ENCODE assay signal across 18 cellular contexts in the genomic region with DNA sequence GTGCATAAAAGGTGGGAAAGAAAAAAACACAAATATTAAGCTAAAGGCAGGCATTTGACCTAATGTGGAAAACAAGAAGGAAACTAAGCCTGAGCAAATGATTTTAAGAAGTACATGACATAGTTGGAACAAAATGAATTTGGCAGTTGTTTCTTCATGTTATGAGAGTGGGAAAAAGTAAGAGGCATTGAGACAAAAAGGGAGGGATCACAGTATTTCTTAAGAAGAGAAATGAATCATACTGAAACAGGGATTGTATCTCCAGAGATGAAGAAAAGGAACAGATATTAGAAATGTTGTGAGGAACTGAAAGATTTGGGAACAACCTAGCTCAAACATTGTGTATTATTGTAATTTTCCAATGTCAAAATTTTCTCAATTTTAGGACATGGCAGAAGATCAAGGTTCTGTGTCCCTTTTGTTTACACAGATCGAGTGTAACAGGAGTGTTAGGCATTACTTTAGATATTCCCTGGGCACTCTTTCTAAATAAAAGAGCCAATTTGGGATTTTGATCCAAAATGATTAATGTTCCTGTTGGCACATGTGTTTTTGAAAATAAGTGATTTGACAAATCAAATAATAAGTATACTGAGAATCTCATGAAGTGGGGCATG.
DNase-seq lines count a peak whose midpoint lies in the region; ATAC-seq, FAIRE-seq and TF ChIP-seq lines count a peak whose summit lies in the region.
"Had no signal": no experiment of that assay in that cellular context is flagged by ENCODE, and none has a peak within 500 bp of the region (broad histone marks: within the 10 kb centered on the region; RNA-seq: fewer than 3 reads in every experiment).

No MANE protein-coding gene starts in this region.

- no peaks in the 10 kb centered on the region for H3K79me1 ChIP-seq in H1 (ENCODE audit: low read depth, low read length)

- H3K36me3 ChIP-seq in ACC112 (ENCODE audit: insufficient read depth, low read length): no peaks in the 10 kb centered on the region
- H3K36me3 ChIP-seq in H1 (ENCODE audit: control insufficient read depth in 2 of 4, insufficient read depth in 4 of 4, low read length in 3 of 4): no peaks in the 10 kb centered on the region
- no peaks in the 10 kb centered on the region for H3K36me3 ChIP-seq in keratinocyte (ENCODE audit: control insufficient read depth in 2 of 2, extremely low read depth in 1 of 2, insufficient read depth in 2 of 2, low read length in 2 of 2)
- H3K36me3 ChIP-seq in spleen: peaks cover 0 to 14% (median 0%) of the 10 kb centered on the region in 6 donors
- H3K36me3 ChIP-seq: WERI-Rb-1 had no signal

- CTCF ChIA-PET in H1 (lab: Charles Lee; ENCODE audit: partially characterized antibody): interaction anchor here (0.7 to 1.5 kb wide), 3 partner anchors 68 to 104 kb away, joined by 3 read pairs; partner anchors contain the start of gene CALCRL
- CTCF ChIA-PET in activated CD4-positive, alpha-beta T cell treated with anti-CD3 and anti-CD28 coated beads, Interleukin-2, amount 10 ng/mL, durations not matched to agents 7 days and 5 days (lab: Charles Lee): no interaction called here

- H3K4me1 Mint-ChIP-seq in activated CD4-positive, alpha-beta T cell treated with anti-CD3 and anti-CD28 coated beads, Interleukin-2, amount 10 ng/mL, durations not matched to agents 7 days and 5 days: no peaks in the 10 kb centered on the region
- no peaks in the 10 kb centered on the region for H3K4me1 Mint-ChIP-seq in activated T-cell treated with anti-CD3 and anti-CD28 coated beads, Interleukin-2, amount 50 U/mL, for 4 hours (ENCODE audit: low read depth)
- H3K4me1 Mint-ChIP-seq: IgD-negative memory B cell, naive B cell had no signal

- no peak overlapping the region for H3K18ac ChIP-seq in H1 (ENCODE audit: extremely low read depth, low read length)

- DNase-seq in NCI-H446 treated with DMSO at 0.1 percent for 48 hours (lab: John Stamatoyannopoulos, UW): peak; percentile 20
- DNase-seq in H1 (ENCODE audit: low read depth in 1 of 2, low spot score in 2 of 2): no peak
- no peak for DNase-seq in keratinocyte (ENCODE audit: low read depth, low spot score)
- no peak for DNase-seq in spleen
- DNase-seq in activated CD4-positive, alpha-beta T cell treated with anti-CD3 and anti-CD28 coated beads, Interleukin-2, amount 10 ng/mL, durations not matched to agents 7 days and 5 days: no peak
- DNase-seq in NCI-H1105 (lab: John Stamatoyannopoulos, UW): no peak
- no peak for DNase-seq in activated T-cell treated with anti-CD3 and anti-CD28 coated beads, Interleukin-2, amount 50 U/mL, for 4 hours
- DNase-seq: activated gamma-delta T cell treated with Interleukin-2 at 50 U/mL for 16 hours; Caco-2; hippocampal formation; naive B cell; NCI-H1092 treated with DMSO at 0.1 percent for 48 hours; stimulated activated CD8-positive, alpha-beta memory T cell treated with anti-CD3 and anti-CD28 coated beads, Interleukin-4, amount 100 ng/mL, for 48 hours; WERI-Rb-1 had no signal

- H3K23me2 ChIP-seq in H1 (ENCODE audit: low read depth, low read length): no peaks in the 10 kb centered on the region

- no peak overlapping the region for H3K27ac ChIP-seq in ACC112 (ENCODE audit: low read depth, low read length)
- H3K27ac ChIP-seq in H1 (ENCODE audit: low read depth, low read length): no peak overlapping the region
- H3K27ac ChIP-seq in keratinocyte (ENCODE audit: control insufficient read depth, insufficient read depth, low read length): no peak overlapping the region
- H3K27ac ChIP-seq in spleen: peak overlapping the region in 1 of 8 donors; percentile 30
- H3K27ac ChIP-seq: WERI-Rb-1 had no signal

- TF ChIP-seq POLR2A in H1 (IDR thresholded peaks at IDR 0.05; ENCODE audit: control extremely low read depth in 1 of 2, low read depth in 2 of 2, low read length in 2 of 2): no peak
- no peak for TF ChIP-seq POLR2A in spleen (IDR thresholded peaks at IDR 0.05)

- H3K4me3 ChIP-seq in ACC112 (ENCODE audit: low read depth, low read length): peak overlapping the region; percentile 31
- no peak overlapping the region for H3K4me3 ChIP-seq in H1 (ENCODE audit: extremely low read depth in 1 of 4, insufficient read depth in 2 of 4, low read depth in 3 of 4, low read length in 4 of 4)
- H3K4me3 ChIP-seq in keratinocyte (ENCODE audit: control insufficient read depth in 2 of 3, extremely low read depth in 1 of 3, insufficient read depth in 2 of 3, low read depth in 1 of 3, low read length in 3 of 3): no peak overlapping the region
- no peak overlapping the region for H3K4me3 ChIP-seq in spleen

- H3K4me1 ChIP-seq in ACC112 (ENCODE audit: control insufficient read depth, insufficient read depth, low read length, unreplicated experiment) (peaks cover 10% of the 10 kb centered on the region), H1 (replicated peaks in 1 of 4; ENCODE audit: control insufficient read depth in 3 of 4, insufficient read depth in 4 of 4, low read length in 3 of 4) (no peaks in the 10 kb centered on the region), keratinocyte (ENCODE audit: control insufficient read depth, extremely low read depth, insufficient read depth, low read length) (no peaks in the 10 kb centered on the region), spleen (no peaks in the 10 kb centered on the region)
- H3K4me1 ChIP-seq: Caco-2 had no signal

- H3K4ac ChIP-seq in H1 (replicated peaks; ENCODE audit: insufficient read length, low read depth, low read length): no peak overlapping the region

- H3K27me3 Mint-ChIP-seq in activated CD4-positive, alpha-beta T cell treated with anti-CD3 and anti-CD28 coated beads, Interleukin-2, amount 10 ng/mL, durations not matched to agents 7 days and 5 days: no peaks in the 10 kb centered on the region
- no peaks in the 10 kb centered on the region for H3K27me3 Mint-ChIP-seq in activated T-cell treated with anti-CD3 and anti-CD28 coated beads, Interleukin-2, amount 50 U/mL, for 4 hours (ENCODE audit: low read depth)
- H3K27me3 Mint-ChIP-seq: IgD-negative memory B cell, naive B cell had no signal

- intact Hi-C loops in spleen (cut with DNase I; ENCODE audit: low total_unique reads): no loop called here

- H2BK20ac ChIP-seq in H1 (ENCODE audit: low read length): no peak overlapping the region

- H3K9me1 ChIP-seq in keratinocyte (ENCODE audit: control insufficient read depth, extremely low read depth, insufficient read depth, low read length): no peaks in the 10 kb centered on the region

- no peak overlapping the region for H3K23ac ChIP-seq in H1 (ENCODE audit: insufficient read length)

- H3K9ac ChIP-seq in H1 (replicated peaks in 1 of 4; ENCODE audit: extremely low read depth in 1 of 4, low read depth in 3 of 4, low read length in 3 of 4): no peak overlapping the region
- H3K9ac ChIP-seq in keratinocyte (ENCODE audit: control insufficient read depth, extremely low read depth, insufficient read depth, low read length): no peak overlapping the region

- H3K4me2 ChIP-seq in H1 (ENCODE audit: insufficient read depth in 1 of 2, low read depth in 2 of 2, low read length in 2 of 2): no peak overlapping the region
- H3K4me2 ChIP-seq in keratinocyte (ENCODE audit: control insufficient read depth, extremely low read depth, insufficient read depth, low read depth, low read length): no peak overlapping the region

- H2BK120ac ChIP-seq in H1 (replicated peaks; ENCODE audit: low read depth, low read length): no peak overlapping the region

- H3K56ac ChIP-seq in H1 (replicated peaks; ENCODE audit: insufficient read length, low read depth, low read length): no peak overlapping the region

- TF ChIP-seq CTCF in H1 (IDR thresholded peaks at IDR 0.05; ENCODE audit: control extremely low read depth in 1 of 3, insufficient read depth in 1 of 3, low read depth in 1 of 3, low read length in 3 of 3) (no peak), keratinocyte (optimal IDR thresholded peaks at IDR 0.05 in 1 of 3, IDR thresholded peaks at IDR 0.05 in 1 of 3, conservative IDR thresholded peaks at IDR 0.05 in 1 of 3; ENCODE audit: extremely low read depth in 1 of 3, insufficient read depth in 2 of 3, low read length in 3 of 3) (no peak), spleen (IDR thresholded peaks at IDR 0.05 in 8 of 11, conservative IDR thresholded peaks at IDR 0.05 in 3 of 11) (no peak)

- no peak overlapping the region for H4K5ac ChIP-seq in H1 (ENCODE audit: insufficient read length, low read depth, low read length)

- no peak for ATAC-seq in activated T-cell treated with anti-CD3 and anti-CD28 coated beads, Interleukin-2, amount 50 U/mL, for 4 hours

- H2BK15ac ChIP-seq in H1 (ENCODE audit: low read length): no peak overlapping the region

- no peaks in the 10 kb centered on the region for H3K9me3 Mint-ChIP-seq in activated CD4-positive, alpha-beta T cell treated with anti-CD3 and anti-CD28 coated beads, Interleukin-2, amount 10 ng/mL, durations not matched to agents 7 days and 5 days
- peaks cover 9% of the 10 kb centered on the region for H3K9me3 Mint-ChIP-seq in activated T-cell treated with anti-CD3 and anti-CD28 coated beads, Interleukin-2, amount 50 U/mL, for 4 hours
- H3K9me3 Mint-ChIP-seq: naive B cell had no signal

- FAIRE-seq in H1 (lab: Jason Lieb, UNC) (no peak), keratinocyte (lab: Jason Lieb, UNC) (no peak)
- FAIRE-seq: endometrium, GM18507 had no signal

- TF ChIP-seq RAD21 in H1 (IDR thresholded peaks at IDR 0.05 in 1 of 2, conservative IDR thresholded peaks at IDR 0.05 in 1 of 2; ENCODE audit: low read depth in 2 of 2, low read length in 2 of 2): no peak

- no peak overlapping the region for H2BK12ac ChIP-seq in H1 (ENCODE audit: low read depth, low read length)

- H3K79me2 ChIP-seq in ACC112 (ENCODE audit: control insufficient read depth, insufficient read depth, low read length, unreplicated experiment) (no peaks in the 10 kb centered on the region), H1 (ENCODE audit: control insufficient read depth in 1 of 2, insufficient read depth in 2 of 2, low read length in 2 of 2) (no peaks in the 10 kb centered on the region), keratinocyte (ENCODE audit: control insufficient read depth, insufficient read depth, low read length) (no peaks in the 10 kb centered on the region)

- H3K27ac Mint-ChIP-seq in activated CD4-positive, alpha-beta T cell treated with anti-CD3 and anti-CD28 coated beads, Interleukin-2, amount 10 ng/mL, durations not matched to agents 7 days and 5 days: no peak overlapping the region
- H3K27ac Mint-ChIP-seq: IgD-negative memory B cell, naive B cell had no signal

- no peaks in the 10 kb centered on the region for H3K27me3 ChIP-seq in ACC112 (ENCODE audit: insufficient read depth, low read length)
- no peaks in the 10 kb centered on the region for H3K27me3 ChIP-seq in H1 (replicated peaks in 1 of 4; ENCODE audit: control insufficient read depth in 3 of 4, extremely low read depth in 1 of 4, insufficient read depth in 3 of 4, low read length in 3 of 4)
- no peaks in the 10 kb centered on the region for H3K27me3 ChIP-seq in keratinocyte (ENCODE audit: control insufficient read depth, extremely low read depth, insufficient read depth, low read length)
- H3K27me3 ChIP-seq in spleen (replicated peaks in 1 of 7): no peaks in the 10 kb centered on the region

- peak overlapping the region; percentile 82 for H2AFZ ChIP-seq in ACC112 (ENCODE audit: low read length, unreplicated experiment)
- 0 out of 2 replicates have a peak overlapping the region, but pooled peaks have one; percentile 20 for H2AFZ ChIP-seq in H1 (ENCODE audit: low read length)
- peak overlapping the region; percentile 50 for H2AFZ ChIP-seq in keratinocyte (ENCODE audit: control insufficient read depth, low read length)

- POLR2A ChIA-PET in H1 (lab: Charles Lee; ENCODE audit: partially characterized antibody): no interaction called here
- POLR2A ChIA-PET in activated CD4-positive, alpha-beta T cell treated with anti-CD3 and anti-CD28 coated beads, Interleukin-2, amount 10 ng/mL, durations not matched to agents 7 days and 5 days (lab: Charles Lee): no interaction called here

- TF ChIP-seq EP300 in H1 (IDR thresholded peaks at IDR 0.05; ENCODE audit: borderline replicate concordance in 1 of 2, low read depth in 2 of 2, low read length in 2 of 2): no peak

- H4K20me1 ChIP-seq in H1 (replicated peaks in 1 of 2; ENCODE audit: control insufficient read depth in 1 of 2, insufficient read depth in 2 of 2, low read length in 2 of 2) (no peaks in the 10 kb centered on the region), keratinocyte (ENCODE audit: control insufficient read depth, extremely low read depth, insufficient read depth, low read length) (no peaks in the 10 kb centered on the region)

- no peak overlapping the region for H3K4me3 Mint-ChIP-seq in activated CD4-positive, alpha-beta T cell treated with anti-CD3 and anti-CD28 coated beads, Interleukin-2, amount 10 ng/mL, durations not matched to agents 7 days and 5 days
- H3K4me3 Mint-ChIP-seq in activated T-cell treated with anti-CD3 and anti-CD28 coated beads, Interleukin-2, amount 50 U/mL, for 4 hours: no peak overlapping the region
- H3K4me3 Mint-ChIP-seq: IgD-negative memory B cell, naive B cell had no signal

- H4K91ac ChIP-seq in H1 (replicated peaks; ENCODE audit: insufficient read length, low read length): no peak overlapping the region

- dilution Hi-C loops in keratinocyte (cut with MboI; ENCODE audit: extremely low pct_ligation_motif_present, low sequenced_read_pairs): no loop called here

- no peaks in the 10 kb centered on the region for H3K36me3 Mint-ChIP-seq in activated CD4-positive, alpha-beta T cell treated with anti-CD3 and anti-CD28 coated beads, Interleukin-2, amount 10 ng/mL, durations not matched to agents 7 days and 5 days (ENCODE audit: low read depth)
- no peaks in the 10 kb centered on the region for H3K36me3 Mint-ChIP-seq in activated T-cell treated with anti-CD3 and anti-CD28 coated beads, Interleukin-2, amount 50 U/mL, for 4 hours (ENCODE audit: insufficient read depth)
- H3K36me3 Mint-ChIP-seq: IgD-negative memory B cell, naive B cell had no signal

- H3K9me3 ChIP-seq in H1 (ENCODE audit: insufficient read depth in 2 of 2, low read depth in 1 of 2, low read length in 1 of 2) (no peaks in the 10 kb centered on the region), keratinocyte (ENCODE audit: control insufficient read depth, low read depth, low read length) (no peaks in the 10 kb centered on the region), spleen (no peaks in the 10 kb centered on the region)
- H3K9me3 ChIP-seq: Caco-2 had no signal

- H4K8ac ChIP-seq in H1 (ENCODE audit: extremely low read depth, insufficient read depth, low read length): no peak overlapping the region

- no peak overlapping the region for H3K14ac ChIP-seq in H1 (ENCODE audit: insufficient read length)

- H2AK5ac ChIP-seq in H1 (ENCODE audit: low read depth, low read length): no peak overlapping the region

- WGBS in H1 (ENCODE audit: extremely low coverage in 1 of 2, insufficient coverage in 1 of 2, insufficient read length in 1 of 2, insufficient replicate concordance in 2 of 2, low coverage in 1 of 2, low lambda C conversion rate in 2 of 2, missing lambda C conversion rate in 1 of 2), 2 experiments: 76% methylated on average over 1 of the region's 1 CpG; no CpG with 5 or more reads in 1 of the 2 experiments
- 53 to 80% (median 61%) methylated on average over 1 of the region's 1 CpG for WGBS in spleen, 5 donors

- no peak overlapping the region for H2BK5ac ChIP-seq in H1 (ENCODE audit: low read depth, low read length)

Comparison
In these comparisons a context has a peak if more than half of its experiments do, and no peak if none do; other contexts are left out.
1. H2AFZ ChIP-seq: peak in every context shown above with its lines; median percentile 82 in ACC112; 50 in keratinocyte; 20 in H1.